18 cellular contexts compared by ENCODE assay signal in the genomic region with DNA sequence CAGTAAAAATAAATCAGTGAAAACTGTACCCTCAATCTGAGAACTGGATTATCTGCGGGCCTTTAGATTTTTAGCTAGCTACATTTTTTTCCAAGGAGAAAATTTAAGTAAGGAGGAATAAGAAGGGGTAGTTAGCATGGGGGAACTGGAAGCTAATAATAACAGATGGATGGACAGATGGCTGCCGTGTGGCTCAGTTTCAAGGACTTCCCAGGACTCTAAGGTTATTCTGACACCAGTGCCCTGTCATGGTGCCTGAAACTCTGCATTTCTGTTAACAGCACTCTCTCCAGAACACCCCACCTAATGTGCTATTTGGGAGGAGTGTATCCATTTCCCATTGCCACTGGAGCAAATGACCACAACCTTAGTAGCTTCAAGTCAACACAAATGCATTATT.
DNase-seq lines count a peak whose midpoint lies in the region; ATAC-seq, FAIRE-seq and TF ChIP-seq lines count a peak whose summit lies in the region.
"Had no signal": no experiment of that assay in that cellular context is flagged by ENCODE, and none has a peak within 500 bp of the region (broad histone marks: within the 10 kb centered on the region; RNA-seq: fewer than 3 reads in every experiment).

No MANE protein-coding gene starts in this region.

- H3K56ac ChIP-seq in IMR-90 (ENCODE audit: extremely low read depth, insufficient read depth, low read length): no peak overlapping the region

- H3K18ac ChIP-seq in IMR-90 (ENCODE audit: low read depth, low read length): no peak overlapping the region

- H3K4me3 ChIP-seq in IMR-90 (ENCODE audit: insufficient read depth, low read depth, low read length): no peak overlapping the region

- no peak for DNase-seq in IMR-90
- DNase-seq in NCI-H446 (lab: John Stamatoyannopoulos, UW): peak; percentile 64 to 80
- DNase-seq in NCI-H82 treated with DMSO at 0.1 percent for 48 hours (lab: John Stamatoyannopoulos, UW; ENCODE audit: unreplicated experiment): peak; percentile 5
- DNase-seq in urothelium cell line (ENCODE audit: low spot score): no peak
- DNase-seq in activated CD4-positive, alpha-beta T cell treated with anti-CD3 and anti-CD28 coated beads for 36 hours: no peak
- DNase-seq in NCI-H187 treated with DMSO at 0.1 percent for 48 hours (lab: John Stamatoyannopoulos, UW): no peak
- DNase-seq: Calu3; CD4-positive, alpha-beta T cell; DMS153; DMS79 treated with DMSO at 0.1 percent for 48 hours; EL; GDM1 had no signal

- H3K14ac ChIP-seq in IMR-90 (replicated peaks; ENCODE audit: low read depth, low read length): no peak overlapping the region

- no peak overlapping the region for H3K9ac ChIP-seq in IMR-90 (ENCODE audit: low read depth, low read length)

- H3K4me1 Mint-ChIP-seq in activated CD4-positive, alpha-beta T cell treated with anti-CD3 and anti-CD28 coated beads for 36 hours: no peaks in the 10 kb centered on the region
- H3K4me1 Mint-ChIP-seq: B cell had no signal

- H3K4me2 ChIP-seq in IMR-90 (ENCODE audit: low read depth, low read length): no peak overlapping the region

- no peak overlapping the region for H2BK20ac ChIP-seq in IMR-90 (ENCODE audit: low read depth, low read length)

- WGBS in IMR-90 (ENCODE audit: extremely low coverage in 2 of 2, insufficient read length in 1 of 2), 2 experiments: no CpG with 5 or more reads among the region's 2 CpGs

- no peak overlapping the region; the same call in 1 of the 2 replicates for H3K4ac ChIP-seq in IMR-90 (ENCODE audit: low read depth, low read length)

- no peak overlapping the region for H3K27ac Mint-ChIP-seq in activated CD4-positive, alpha-beta T cell treated with anti-CD3 and anti-CD28 coated beads for 36 hours
- H3K27ac Mint-ChIP-seq: B cell; CD4-positive, alpha-beta T cell had no signal

- peak; percentile 9 for FAIRE-seq in urothelium cell line (lab: Jason Lieb, UNC)
- FAIRE-seq: A204.1, GM12892, GM19239 had no signal

- H3K27ac ChIP-seq in IMR-90 (ENCODE audit: insufficient read depth, low read length): no peak overlapping the region

- BruUV-seq in IMR-90 (replicated peaks; lab: Mats Ljungman, UMichigan): no TSS peak

- H2BK5ac ChIP-seq in IMR-90 (ENCODE audit: low read depth, low read length, poor library complexity, severe bottlenecking): no peak overlapping the region

- no peak overlapping the region for H3K4me3 Mint-ChIP-seq in activated CD4-positive, alpha-beta T cell treated with anti-CD3 and anti-CD28 coated beads for 36 hours
- H3K4me3 Mint-ChIP-seq: B cell; CD4-positive, alpha-beta T cell had no signal

- 0 out of 2 replicates have a peak, but pooled peaks cover 7% of the 10 kb centered on the region for H3K9me1 ChIP-seq in IMR-90 (ENCODE audit: insufficient read depth, low read length)

- TF ChIP-seq RAD21 in IMR-90 (IDR thresholded peaks at IDR 0.05; ENCODE audit: low read length): no peak

- no peak for TF ChIP-seq CTCF in IMR-90 (conservative IDR thresholded peaks at IDR 0.05; ENCODE audit: low read depth, low read length)

- peaks cover 7% of the 10 kb centered on the region for H3K4me1 ChIP-seq in IMR-90 (ENCODE audit: control insufficient read depth, insufficient read depth, low read length)

- H2BK15ac ChIP-seq in IMR-90 (ENCODE audit: low read depth, low read length): 0 out of 3 replicates have a peak overlapping the region, but pooled peaks have one; percentile 7

- no peaks in the 10 kb centered on the region for H3K79me1 ChIP-seq in IMR-90 (ENCODE audit: low read depth in 1 of 2, low read length in 2 of 2)

- in situ Hi-C loops in IMR-90 (cut with MboI; ENCODE audit: low sequenced_read_pairs): no loop called here

- CTCF ChIA-PET in IMR-90 (lab: Yijun Ruan, JAX): interaction anchor here (0.6 kb wide), 1 partner anchor 20 kb away, joined by 4 read pairs; no protein-coding TSS in a partner anchor
- CTCF ChIA-PET in activated CD4-positive, alpha-beta T cell treated with anti-CD3 and anti-CD28 coated beads for 36 hours (lab: Charles Lee): no interaction called here

- H3K36me3 ChIP-seq in IMR-90 (ENCODE audit: control insufficient read depth, insufficient read depth, low read length): no peaks in the 10 kb centered on the region

- no peak overlapping the region for H4K8ac ChIP-seq in IMR-90 (ENCODE audit: low read depth in 2 of 2, low read length in 2 of 2)

- H3K23ac ChIP-seq in IMR-90 (ENCODE audit: low read depth, low read length): no peak overlapping the region

- no peak overlapping the region for H2AK5ac ChIP-seq in IMR-90 (ENCODE audit: low read depth, low read length)

- H3K9me3 Mint-ChIP-seq in activated CD4-positive, alpha-beta T cell treated with anti-CD3 and anti-CD28 coated beads for 36 hours (ENCODE audit: low read depth): peaks cover 2% of the 10 kb centered on the region

- H4K20me1 ChIP-seq in IMR-90 (ENCODE audit: insufficient read depth, low read length): no peaks in the 10 kb centered on the region

- H3K27me3 Mint-ChIP-seq in activated CD4-positive, alpha-beta T cell treated with anti-CD3 and anti-CD28 coated beads for 36 hours: peaks cover 2% of the 10 kb centered on the region
- H3K27me3 Mint-ChIP-seq: B cell had no signal

- H4K5ac ChIP-seq in IMR-90 (ENCODE audit: low read depth, low read length): no peak overlapping the region

- H2BK120ac ChIP-seq in IMR-90 (ENCODE audit: low read depth, low read length): no peak overlapping the region

- no peaks in the 10 kb centered on the region for H3K27me3 ChIP-seq in IMR-90 (ENCODE audit: control insufficient read depth, insufficient read depth, low read length)

- H2AFZ ChIP-seq in IMR-90 (replicated peaks; ENCODE audit: low read length, poor library complexity): no peak overlapping the region

- dilution Hi-C loops in IMR-90 (cut with HindIII; ENCODE audit: low sequenced_read_pairs, unreplicated experiment): no loop called here

- TF ChIP-seq POLR2A in IMR-90 (IDR thresholded peaks at IDR 0.05; ENCODE audit: low read depth, low read length): no peak

- H2AK9ac ChIP-seq in IMR-90 (replicated peaks; ENCODE audit: low read depth, low read length, poor library complexity): no peak overlapping the region

- no peaks in the 10 kb centered on the region for H3K36me3 Mint-ChIP-seq in activated CD4-positive, alpha-beta T cell treated with anti-CD3 and anti-CD28 coated beads for 36 hours (ENCODE audit: low read depth)

- no peak overlapping the region for H4K91ac ChIP-seq in IMR-90 (ENCODE audit: insufficient read depth, low read depth, low read length)

- intact Hi-C loops in IMR-90 (cut with micrococcal nuclease): no loop called here
- intact Hi-C loops in activated CD4-positive, alpha-beta T cell treated with anti-CD3 and anti-CD28 coated beads for 36 hours (cut with DNase I, micrococcal nuclease): no loop called here

- POLR2A ChIA-PET in IMR-90 (lab: Charles Lee; ENCODE audit: unreplicated experiment): no interaction called here
- POLR2A ChIA-PET in activated CD4-positive, alpha-beta T cell treated with anti-CD3 and anti-CD28 coated beads for 36 hours (lab: Charles Lee): no interaction called here

- no peak for ATAC-seq in IMR-90 (ENCODE audit: low read depth)
- no peak for ATAC-seq in activated CD4-positive, alpha-beta T cell treated with anti-CD3 and anti-CD28 coated beads for 36 hours
- ATAC-seq in GM18909 (IDR thresholded peaks at IDR 0.05; ENCODE audit: poor library complexity, unreplicated experiment): no peak
- ATAC-seq: HCT116 had no signal

- H3K9me3 ChIP-seq in IMR-90 (ENCODE audit: control insufficient read depth, insufficient read depth, low read length): peaks cover 3% of the 10 kb centered on the region; the same call in 1 of the 2 replicates

TF ChIP-seq in IMR-90, 13 proteins besides CTCF, POLR2A, EP300 and RAD21:
- no peak for TF ChIP-seq CEBPB (IDR thresholded peaks at IDR 0.05; ENCODE audit: low read depth, low read length)
- TF ChIP-seq, protein P1, sequence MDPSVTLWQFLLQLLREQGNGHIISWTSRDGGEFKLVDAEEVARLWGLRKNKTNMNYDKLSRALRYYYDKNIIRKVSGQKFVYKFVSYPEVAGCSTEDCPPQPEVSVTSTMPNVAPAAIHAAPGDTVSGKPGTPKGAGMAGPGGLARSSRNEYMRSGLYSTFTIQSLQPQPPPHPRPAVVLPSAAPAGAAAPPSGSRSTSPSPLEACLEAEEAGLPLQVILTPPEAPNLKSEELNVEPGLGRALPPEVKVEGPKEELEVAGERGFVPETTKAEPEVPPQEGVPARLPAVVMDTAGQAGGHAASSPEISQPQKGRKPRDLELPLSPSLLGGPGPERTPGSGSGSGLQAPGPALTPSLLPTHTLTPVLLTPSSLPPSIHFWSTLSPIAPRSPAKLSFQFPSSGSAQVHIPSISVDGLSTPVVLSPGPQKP (IDR thresholded peaks at IDR 0.05; ENCODE audit: borderline replicate concordance, low read depth, low read length): no peak

Comparison
In these comparisons a context has a peak if more than half of its experiments do, and no peak if none do; other contexts are left out.
1. DNase-seq: peak in NCI-H446 (2 of 2) and NCI-H82 treated with DMSO at 0.1 percent for 48 hours (single experiment); none in IMR-90 (single experiment), urothelium cell line (single experiment), activated CD4-positive, alpha-beta T cell treated with anti-CD3 and anti-CD28 coated beads for 36 hours (single experiment) and NCI-H187 treated with DMSO at 0.1 percent for 48 hours (single experiment).